22 cellular contexts compared by ENCODE assay signal in genomic region chr13:113635048-113635420, GRCh38. TPM values are rescaled to one million over a fixed set of nuclear protein-coding genes. Genes with fewer than 3 reads are reported as not detected.
"Had no signal": no experiment of that assay in that cellular context is flagged by ENCODE, and none has a peak within 500 bp of the region (broad histone marks: within the 10 kb centered on the region; RNA-seq: fewer than 3 reads in every experiment).

No MANE protein-coding gene starts in this region.

- H3K9me3 ChIP-seq: esophagus squamous epithelium, gastrocnemius medialis, sigmoid colon, SK-N-SH, thyroid gland had no signal

- H3K27me3 ChIP-seq: esophagus squamous epithelium, gastrocnemius medialis, sigmoid colon, thyroid gland had no signal

- H3K4me1 Mint-ChIP-seq: nephron had no signal

- H3K4me3 Mint-ChIP-seq: activated CD4-positive, alpha-beta memory T cell treated with anti-CD3 and anti-CD28 coated beads for 36 hours; nephron had no signal

- DNase-seq: activated CD4-positive, alpha-beta memory T cell treated with anti-CD3 and anti-CD28 coated beads for 36 hours; activated CD4-positive, alpha-beta T cell treated with anti-CD3 and anti-CD28 coated beads for 48 hours; activated naive CD4-positive, alpha-beta T cell treated with anti-CD3 and anti-CD28 coated beads, Interleukin-2, amount 50 U/mL, for 16 hours; activated T-cell treated with anti-CD3 and anti-CD28 coated beads, Interleukin-2, amount 50 U/mL, for 48 hours; amygdala; cerebellar nuclear complex; esophagus squamous epithelium; gastrocnemius medialis; left cardiac atrium; nucleus accumbens; SK-N-SH; stimulated activated CD4-positive, alpha-beta T cell treated with anti-CD3 and anti-CD28 coated beads, Interleukin-2, amount 100 ng/mL, for 48 hours; stimulated activated naive CD4-positive, alpha-beta T cell treated with Interleukin-2 at 50 U/mL for 16 hours; thyroid gland had no signal

- H3K9me3 Mint-ChIP-seq: activated CD4-positive, alpha-beta memory T cell treated with anti-CD3 and anti-CD28 coated beads for 36 hours; nephron had no signal

- H3K27me3 Mint-ChIP-seq: activated CD4-positive, alpha-beta memory T cell treated with anti-CD3 and anti-CD28 coated beads for 36 hours had no signal

- H3K4me1 ChIP-seq: esophagus squamous epithelium, gastrocnemius medialis, parathyroid adenoma, thyroid gland had no signal

- H3K27ac ChIP-seq: coronary artery, esophagus squamous epithelium, gastrocnemius medialis, parathyroid adenoma, sigmoid colon, thyroid gland had no signal

- H3K27ac Mint-ChIP-seq: activated CD4-positive, alpha-beta memory T cell treated with anti-CD3 and anti-CD28 coated beads for 36 hours; nephron had no signal

- H3K4me3 ChIP-seq: coronary artery, esophagus squamous epithelium, gastrocnemius medialis, lung, sigmoid colon, smooth muscle cell, thyroid gland had no signal

- ATAC-seq: gastrocnemius medialis, left cardiac atrium had no signal

RNA-seq across cellular contexts. Expression of gene ATP4B, which starts 23.0 kb away (rescaled TPM):
- total RNA-seq: activated CD4-positive, alpha-beta memory T cell treated with anti-CD3 and anti-CD28 coated beads for 36 hours; esophagus squamous epithelium; gastrocnemius medialis; left cardiac atrium; lung; renal cortical epithelial cell; sigmoid colon; smooth muscle cell; T-helper 2 cell treated with Interferon-gamma antibody and Interleukin-4, amounts not matched to agents 100 ng/mL and 5 ng/mL, for 36 hours; thyroid gland had no signal
- polyA plus RNA-seq: lung, sigmoid colon, SK-N-SH, smooth muscle cell had no signal

RNA-seq across cellular contexts. Expression of gene GRK1, which starts 32.0 kb away (rescaled TPM):
- total RNA-seq: activated CD4-positive, alpha-beta memory T cell treated with anti-CD3 and anti-CD28 coated beads for 36 hours; esophagus squamous epithelium; renal cortical epithelial cell; smooth muscle cell; T-helper 2 cell treated with Interferon-gamma antibody and Interleukin-4, amounts not matched to agents 100 ng/mL and 5 ng/mL, for 36 hours had no signal
- polyA plus RNA-seq: smooth muscle cell had no signal
